In the genomic region with DNA sequence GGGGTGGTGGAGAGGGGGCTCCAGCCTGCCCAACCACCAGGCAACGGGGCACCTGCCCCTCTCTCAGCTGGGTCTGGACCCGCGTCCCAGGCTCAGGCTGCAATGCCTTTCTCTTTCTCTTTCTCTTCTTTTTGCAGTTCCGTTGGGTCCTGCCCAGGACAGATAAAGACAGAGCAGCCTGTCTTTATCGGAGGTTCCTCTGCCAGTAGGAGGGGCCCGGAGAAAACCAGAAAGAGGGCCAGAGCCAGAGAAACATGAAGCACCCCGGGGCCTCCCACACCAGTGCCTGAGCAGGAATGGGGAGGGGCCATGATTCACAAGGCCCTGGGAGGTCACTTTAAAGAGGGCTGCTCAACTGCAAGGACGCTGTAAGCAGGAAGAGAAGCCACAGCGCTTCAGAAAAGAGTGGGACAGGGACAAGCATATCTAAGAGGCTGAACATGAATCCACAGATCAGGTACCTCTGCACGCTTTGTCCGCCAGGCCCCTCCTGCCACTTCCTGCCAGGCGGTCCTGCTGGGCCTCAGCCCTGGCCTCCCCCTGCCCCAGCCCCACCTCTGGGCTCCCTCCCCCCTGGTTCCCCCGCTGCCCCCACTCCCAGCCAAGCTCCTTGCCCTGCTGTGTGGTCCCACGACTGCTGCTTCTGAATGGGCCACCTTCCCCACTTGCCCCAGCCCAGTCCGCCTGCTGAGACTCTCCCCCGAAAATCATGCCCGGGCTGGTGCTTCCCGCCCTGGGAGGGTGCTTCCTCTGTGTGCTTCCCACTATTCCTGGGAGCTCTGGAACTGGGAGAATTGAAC, we compare ENCODE assay signal across 1 cellular context.
TF ChIP-seq lines count a peak whose summit lies in the region.

A gene (plus strand): TSS at position 335 of the 800 bp plus-strand sequence. CDS start 106 bp downstream, at position 441.

TF ChIP-seq in HepG2, 621 proteins besides CTCF, POLR2A, EP300 and RAD21 (continued from another document and continues in another):
- TF ChIP-seq, protein P1, sequence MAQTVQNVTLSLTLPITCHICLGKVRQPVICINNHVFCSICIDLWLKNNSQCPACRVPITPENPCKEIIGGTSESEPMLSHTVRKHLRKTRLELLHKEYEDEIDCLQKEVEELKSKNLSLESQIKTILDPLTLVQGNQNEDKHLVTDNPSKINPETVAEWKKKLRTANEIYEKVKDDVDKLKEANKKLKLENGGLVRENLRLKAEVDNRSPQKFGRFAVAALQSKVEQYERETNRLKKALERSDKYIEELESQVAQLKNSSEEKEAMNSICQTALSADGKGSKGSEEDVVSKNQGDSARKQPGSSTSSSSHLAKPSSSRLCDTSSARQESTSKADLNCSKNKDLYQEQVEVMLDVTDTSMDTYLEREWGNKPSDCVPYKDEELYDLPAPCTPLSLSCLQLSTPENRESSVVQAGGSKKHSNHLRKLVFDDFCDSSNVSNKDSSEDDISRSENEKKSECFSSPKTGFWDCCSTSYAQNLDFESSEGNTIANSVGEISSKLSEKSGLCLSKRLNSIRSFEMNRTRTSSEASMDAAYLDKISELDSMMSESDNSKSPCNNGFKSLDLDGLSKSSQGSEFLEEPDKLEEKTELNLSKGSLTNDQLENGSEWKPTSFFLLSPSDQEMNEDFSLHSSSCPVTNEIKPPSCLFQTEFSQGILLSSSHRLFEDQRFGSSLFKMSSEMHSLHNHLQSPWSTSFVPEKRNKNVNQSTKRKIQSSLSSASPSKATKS (CRISPR knock-in tag; IDR thresholded peaks at IDR 0.05) = no peak
- TF ChIP-seq KDM1A (CRISPR knock-in tag; IDR thresholded peaks at IDR 0.05) = no peak
- TF ChIP-seq ZNF724P (CRISPR knock-in tag; IDR thresholded peaks at IDR 0.05; ENCODE audit: borderline replicate concordance) = no peak
- no peak for TF ChIP-seq PAX8 (CRISPR knock-in tag; IDR thresholded peaks at IDR 0.05; ENCODE audit: borderline replicate concordance)
- no peak for TF ChIP-seq ARNT (IDR thresholded peaks at IDR 0.05)
- TF ChIP-seq, protein P2, sequence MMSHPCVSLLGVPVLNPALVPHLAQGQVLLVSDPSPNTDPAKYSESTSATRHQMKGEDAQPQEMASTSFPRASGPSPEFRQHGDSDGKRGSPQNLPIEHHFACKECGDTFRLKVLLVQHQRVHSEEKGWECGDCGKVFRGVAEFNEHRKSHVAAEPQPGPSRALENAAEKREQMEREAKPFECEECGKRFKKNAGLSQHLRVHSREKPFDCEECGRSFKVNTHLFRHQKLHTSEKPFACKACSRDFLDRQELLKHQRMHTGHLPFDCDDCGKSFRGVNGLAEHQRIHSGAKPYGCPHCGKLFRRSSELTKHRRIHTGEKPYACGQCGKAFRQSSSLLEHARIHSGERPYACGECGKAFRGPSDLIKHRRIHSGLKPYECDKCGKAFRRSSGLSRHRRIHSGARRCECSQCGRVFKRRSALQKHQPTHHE (CRISPR knock-in tag; IDR thresholded peaks at IDR 0.05; ENCODE audit: borderline replicate concordance) = no peak
- TF ChIP-seq ZKSCAN5 (CRISPR knock-in tag; IDR thresholded peaks at IDR 0.05) = no peak
- TF ChIP-seq ZNF121 (CRISPR knock-in tag; IDR thresholded peaks at IDR 0.05) = no peak
- TF ChIP-seq PAF1 (CRISPR knock-in tag; IDR thresholded peaks at IDR 0.05) = no peak
- TF ChIP-seq FOXA1 (IDR thresholded peaks at IDR 0.05) = no peak
- TF ChIP-seq FOXA1 (CRISPR knock-in tag; IDR thresholded peaks at IDR 0.05) = no peak
- TF ChIP-seq, protein P3, sequence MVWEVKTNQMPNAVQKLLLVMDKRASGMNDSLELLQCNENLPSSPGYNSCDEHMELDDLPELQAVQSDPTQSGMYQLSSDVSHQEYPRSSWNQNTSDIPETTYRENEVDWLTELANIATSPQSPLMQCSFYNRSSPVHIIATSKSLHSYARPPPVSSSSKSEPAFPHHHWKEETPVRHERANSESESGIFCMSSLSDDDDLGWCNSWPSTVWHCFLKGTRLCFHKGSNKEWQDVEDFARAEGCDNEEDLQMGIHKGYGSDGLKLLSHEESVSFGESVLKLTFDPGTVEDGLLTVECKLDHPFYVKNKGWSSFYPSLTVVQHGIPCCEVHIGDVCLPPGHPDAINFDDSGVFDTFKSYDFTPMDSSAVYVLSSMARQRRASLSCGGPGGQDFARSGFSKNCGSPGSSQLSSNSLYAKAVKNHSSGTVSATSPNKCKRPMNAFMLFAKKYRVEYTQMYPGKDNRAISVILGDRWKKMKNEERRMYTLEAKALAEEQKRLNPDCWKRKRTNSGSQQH (CRISPR knock-in tag; IDR thresholded peaks at IDR 0.05; ENCODE audit: low read depth) = 0 out of 2 replicates have a peak, but pooled peaks have one; percentile 61
- TF ChIP-seq ZC3H4 (CRISPR knock-in tag; IDR thresholded peaks at IDR 0.05; ENCODE audit: borderline replicate concordance) = no peak
- TF ChIP-seq, protein P4, sequence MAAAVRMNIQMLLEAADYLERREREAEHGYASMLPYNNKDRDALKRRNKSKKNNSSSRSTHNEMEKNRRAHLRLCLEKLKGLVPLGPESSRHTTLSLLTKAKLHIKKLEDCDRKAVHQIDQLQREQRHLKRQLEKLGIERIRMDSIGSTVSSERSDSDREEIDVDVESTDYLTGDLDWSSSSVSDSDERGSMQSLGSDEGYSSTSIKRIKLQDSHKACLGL (CRISPR knock-in tag; IDR thresholded peaks at IDR 0.05) = no peak
- TF ChIP-seq ZNF879 (CRISPR knock-in tag; IDR thresholded peaks at IDR 0.05) = no peak
- no peak for TF ChIP-seq RARG (CRISPR knock-in tag; IDR thresholded peaks at IDR 0.05; ENCODE audit: low read depth)
- TF ChIP-seq, protein P5, sequence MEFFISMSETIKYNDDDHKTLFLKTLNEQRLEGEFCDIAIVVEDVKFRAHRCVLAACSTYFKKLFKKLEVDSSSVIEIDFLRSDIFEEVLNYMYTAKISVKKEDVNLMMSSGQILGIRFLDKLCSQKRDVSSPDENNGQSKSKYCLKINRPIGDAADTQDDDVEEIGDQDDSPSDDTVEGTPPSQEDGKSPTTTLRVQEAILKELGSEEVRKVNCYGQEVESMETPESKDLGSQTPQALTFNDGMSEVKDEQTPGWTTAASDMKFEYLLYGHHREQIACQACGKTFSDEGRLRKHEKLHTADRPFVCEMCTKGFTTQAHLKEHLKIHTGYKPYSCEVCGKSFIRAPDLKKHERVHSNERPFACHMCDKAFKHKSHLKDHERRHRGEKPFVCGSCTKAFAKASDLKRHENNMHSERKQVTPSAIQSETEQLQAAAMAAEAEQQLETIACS (CRISPR knock-in tag; IDR thresholded peaks at IDR 0.05) = no peak
- peak; percentile 41 for TF ChIP-seq FOSL2 (CRISPR knock-in tag; IDR thresholded peaks at IDR 0.05)
- TF ChIP-seq ZNF850 (CRISPR knock-in tag; conservative IDR thresholded peaks at IDR 0.05) = no peak
- TF ChIP-seq, protein P6, sequence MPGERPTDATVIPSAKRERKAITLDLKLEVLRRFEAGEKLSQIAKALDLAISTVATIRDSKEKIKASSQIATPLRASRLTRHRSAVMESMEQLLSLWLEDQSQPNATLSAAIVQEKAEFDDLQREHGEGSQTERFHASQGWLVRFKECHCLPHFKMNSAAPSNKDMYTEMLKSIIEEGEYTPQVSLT (CRISPR knock-in tag; IDR thresholded peaks at IDR 0.05; ENCODE audit: borderline replicate concordance, low read depth) = no peak
- no peak for TF ChIP-seq ZFP36L1 (CRISPR knock-in tag; IDR thresholded peaks at IDR 0.05)
- TF ChIP-seq, protein P7, sequence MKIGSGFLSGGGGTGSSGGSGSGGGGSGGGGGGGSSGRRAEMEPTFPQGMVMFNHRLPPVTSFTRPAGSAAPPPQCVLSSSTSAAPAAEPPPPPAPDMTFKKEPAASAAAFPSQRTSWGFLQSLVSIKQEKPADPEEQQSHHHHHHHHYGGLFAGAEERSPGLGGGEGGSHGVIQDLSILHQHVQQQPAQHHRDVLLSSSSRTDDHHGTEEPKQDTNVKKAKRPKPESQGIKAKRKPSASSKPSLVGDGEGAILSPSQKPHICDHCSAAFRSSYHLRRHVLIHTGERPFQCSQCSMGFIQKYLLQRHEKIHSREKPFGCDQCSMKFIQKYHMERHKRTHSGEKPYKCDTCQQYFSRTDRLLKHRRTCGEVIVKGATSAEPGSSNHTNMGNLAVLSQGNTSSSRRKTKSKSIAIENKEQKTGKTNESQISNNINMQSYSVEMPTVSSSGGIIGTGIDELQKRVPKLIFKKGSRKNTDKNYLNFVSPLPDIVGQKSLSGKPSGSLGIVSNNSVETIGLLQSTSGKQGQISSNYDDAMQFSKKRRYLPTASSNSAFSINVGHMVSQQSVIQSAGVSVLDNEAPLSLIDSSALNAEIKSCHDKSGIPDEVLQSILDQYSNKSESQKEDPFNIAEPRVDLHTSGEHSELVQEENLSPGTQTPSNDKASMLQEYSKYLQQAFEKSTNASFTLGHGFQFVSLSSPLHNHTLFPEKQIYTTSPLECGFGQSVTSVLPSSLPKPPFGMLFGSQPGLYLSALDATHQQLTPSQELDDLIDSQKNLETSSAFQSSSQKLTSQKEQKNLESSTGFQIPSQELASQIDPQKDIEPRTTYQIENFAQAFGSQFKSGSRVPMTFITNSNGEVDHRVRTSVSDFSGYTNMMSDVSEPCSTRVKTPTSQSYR (CRISPR knock-in tag; IDR thresholded peaks at IDR 0.05; ENCODE audit: borderline replicate concordance) = no peak
- no peak for TF ChIP-seq ARNT2 (CRISPR knock-in tag; IDR thresholded peaks at IDR 0.05; ENCODE audit: low read depth)
- TF ChIP-seq, protein P8, sequence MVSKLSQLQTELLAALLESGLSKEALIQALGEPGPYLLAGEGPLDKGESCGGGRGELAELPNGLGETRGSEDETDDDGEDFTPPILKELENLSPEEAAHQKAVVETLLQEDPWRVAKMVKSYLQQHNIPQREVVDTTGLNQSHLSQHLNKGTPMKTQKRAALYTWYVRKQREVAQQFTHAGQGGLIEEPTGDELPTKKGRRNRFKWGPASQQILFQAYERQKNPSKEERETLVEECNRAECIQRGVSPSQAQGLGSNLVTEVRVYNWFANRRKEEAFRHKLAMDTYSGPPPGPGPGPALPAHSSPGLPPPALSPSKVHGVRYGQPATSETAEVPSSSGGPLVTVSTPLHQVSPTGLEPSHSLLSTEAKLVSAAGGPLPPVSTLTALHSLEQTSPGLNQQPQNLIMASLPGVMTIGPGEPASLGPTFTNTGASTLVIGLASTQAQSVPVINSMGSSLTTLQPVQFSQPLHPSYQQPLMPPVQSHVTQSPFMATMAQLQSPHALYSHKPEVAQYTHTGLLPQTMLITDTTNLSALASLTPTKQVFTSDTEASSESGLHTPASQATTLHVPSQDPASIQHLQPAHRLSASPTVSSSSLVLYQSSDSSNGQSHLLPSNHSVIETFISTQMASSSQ (IDR thresholded peaks at IDR 0.05; ENCODE audit: low read depth) = no peak
- TF ChIP-seq, protein P8 (CRISPR knock-in tag; IDR thresholded peaks at IDR 0.05; ENCODE audit: borderline replicate concordance) = no peak
- no peak for TF ChIP-seq TSC22D2 (CRISPR knock-in tag; IDR thresholded peaks at IDR 0.05; ENCODE audit: borderline replicate concordance)
- TF ChIP-seq RAD51 (IDR thresholded peaks at IDR 0.05; ENCODE audit: borderline replicate concordance) = no peak
- TF ChIP-seq ZNF883 (CRISPR knock-in tag; IDR thresholded peaks at IDR 0.05; ENCODE audit: not compliant biosample characterization) = peak; percentile 13
- TF ChIP-seq, protein P9, sequence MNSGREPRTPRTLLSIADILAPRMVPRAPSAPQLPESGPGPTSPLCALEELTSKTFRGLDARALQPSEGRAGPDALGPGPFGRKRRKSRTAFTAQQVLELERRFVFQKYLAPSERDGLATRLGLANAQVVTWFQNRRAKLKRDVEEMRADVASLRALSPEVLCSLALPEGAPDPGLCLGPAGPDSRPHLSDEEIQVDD (CRISPR knock-in tag; IDR thresholded peaks at IDR 0.05; ENCODE audit: borderline replicate concordance) = no peak
- TF ChIP-seq ZNF335 (CRISPR knock-in tag; IDR thresholded peaks at IDR 0.05) = peak; percentile 88
- TF ChIP-seq, protein P10, sequence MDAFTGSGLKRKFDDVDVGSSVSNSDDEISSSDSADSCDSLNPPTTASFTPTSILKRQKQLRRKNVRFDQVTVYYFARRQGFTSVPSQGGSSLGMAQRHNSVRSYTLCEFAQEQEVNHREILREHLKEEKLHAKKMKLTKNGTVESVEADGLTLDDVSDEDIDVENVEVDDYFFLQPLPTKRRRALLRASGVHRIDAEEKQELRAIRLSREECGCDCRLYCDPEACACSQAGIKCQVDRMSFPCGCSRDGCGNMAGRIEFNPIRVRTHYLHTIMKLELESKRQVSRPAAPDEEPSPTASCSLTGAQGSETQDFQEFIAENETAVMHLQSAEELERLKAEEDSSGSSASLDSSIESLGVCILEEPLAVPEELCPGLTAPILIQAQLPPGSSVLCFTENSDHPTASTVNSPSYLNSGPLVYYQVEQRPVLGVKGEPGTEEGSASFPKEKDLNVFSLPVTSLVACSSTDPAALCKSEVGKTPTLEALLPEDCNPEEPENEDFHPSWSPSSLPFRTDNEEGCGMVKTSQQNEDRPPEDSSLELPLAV (CRISPR knock-in tag; conservative IDR thresholded peaks at IDR 0.05; ENCODE audit: low read depth) = no peak
- TF ChIP-seq TBP (CRISPR knock-in tag; IDR thresholded peaks at IDR 0.05) = no peak
- TF ChIP-seq NBN (conservative IDR thresholded peaks at IDR 0.05) = no peak
- TF ChIP-seq ZNF703 (CRISPR knock-in tag; IDR thresholded peaks at IDR 0.05; ENCODE audit: borderline replicate concordance) = 0 out of 2 replicates have a peak, but pooled peaks have one; percentile 40
- TF ChIP-seq LCORL (IDR thresholded peaks at IDR 0.05) = no peak
- TF ChIP-seq LCORL (CRISPR knock-in tag; IDR thresholded peaks at IDR 0.05) = peak; percentile 15; the same call in 1 of the 2 replicates
- TF ChIP-seq ZNF460 (CRISPR knock-in tag; IDR thresholded peaks at IDR 0.05; ENCODE audit: borderline replicate concordance) = no peak
- TF ChIP-seq, protein P11, sequence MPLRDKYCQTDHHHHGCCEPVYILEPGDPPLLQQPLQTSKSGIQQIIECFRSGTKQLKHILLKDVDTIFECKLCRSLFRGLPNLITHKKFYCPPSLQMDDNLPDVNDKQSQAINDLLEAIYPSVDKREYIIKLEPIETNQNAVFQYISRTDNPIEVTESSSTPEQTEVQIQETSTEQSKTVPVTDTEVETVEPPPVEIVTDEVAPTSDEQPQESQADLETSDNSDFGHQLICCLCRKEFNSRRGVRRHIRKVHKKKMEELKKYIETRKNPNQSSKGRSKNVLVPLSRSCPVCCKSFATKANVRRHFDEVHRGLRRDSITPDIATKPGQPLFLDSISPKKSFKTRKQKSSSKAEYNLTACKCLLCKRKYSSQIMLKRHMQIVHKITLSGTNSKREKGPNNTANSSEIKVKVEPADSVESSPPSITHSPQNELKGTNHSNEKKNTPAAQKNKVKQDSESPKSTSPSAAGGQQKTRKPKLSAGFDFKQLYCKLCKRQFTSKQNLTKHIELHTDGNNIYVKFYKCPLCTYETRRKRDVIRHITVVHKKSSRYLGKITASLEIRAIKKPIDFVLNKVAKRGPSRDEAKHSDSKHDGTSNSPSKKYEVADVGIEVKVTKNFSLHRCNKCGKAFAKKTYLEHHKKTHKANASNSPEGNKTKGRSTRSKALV (CRISPR knock-in tag; IDR thresholded peaks at IDR 0.05) = no peak
- TF ChIP-seq TOPORS (CRISPR knock-in tag; IDR thresholded peaks at IDR 0.05) = no peak
- TF ChIP-seq ZNF543 (CRISPR knock-in tag; IDR thresholded peaks at IDR 0.05) = no peak
- TF ChIP-seq MTA1 (CRISPR knock-in tag; IDR thresholded peaks at IDR 0.05; ENCODE audit: borderline replicate concordance) = no peak
- peak; percentile 78 for TF ChIP-seq PHF8 (CRISPR knock-in tag; IDR thresholded peaks at IDR 0.05)
